Comparison of ENCODE assay signal across 23 cellular contexts in genomic region chr15:26676115-26676514, GRCh38.
"Had no signal": no experiment of that assay in that cellular context is flagged by ENCODE, and none has a peak within 500 bp of the region (broad histone marks: within the 10 kb centered on the region; RNA-seq: fewer than 3 reads in every experiment).

No MANE protein-coding gene starts in this region.

- FAIRE-seq: HTR-8/SVneo, K562 had no signal

- H3K9ac ChIP-seq: KMS-11, SK-N-SH had no signal

- H3K27ac ChIP-seq: HL-60, KMS-11, RWPE1 had no signal

- ATAC-seq: K562, Panc1, PC-3 had no signal

- H3K4me3 Mint-ChIP-seq: IgD-negative memory B cell had no signal

- DNase-seq: Kasumi-1, MM.1S, NCI-H1092 treated with DMSO at 0.1 percent for 48 hours, NCI-H1436, NCI-H187, NCI-H2029, NCI-H2081 treated with DMSO at 0.1 percent for 48 hours, NCI-H2171, NCI-H226, NCI-H446, NCI-H510A, NCI-H524 treated with DMSO at 0.1 percent for 48 hours, NCI-H82, PC-3, SHP77, SK-N-SH had no signal

- H3K27me3 Mint-ChIP-seq: IgD-negative memory B cell had no signal

- H3K9me2 ChIP-seq: SK-N-SH had no signal

- H3K4me2 ChIP-seq: KMS-11, SK-N-SH had no signal

- H3K4me3 ChIP-seq: K562 had no signal

- H3K9me3 ChIP-seq: SK-N-SH had no signal
